14 cellular contexts compared by ENCODE assay signal in the genomic region with DNA sequence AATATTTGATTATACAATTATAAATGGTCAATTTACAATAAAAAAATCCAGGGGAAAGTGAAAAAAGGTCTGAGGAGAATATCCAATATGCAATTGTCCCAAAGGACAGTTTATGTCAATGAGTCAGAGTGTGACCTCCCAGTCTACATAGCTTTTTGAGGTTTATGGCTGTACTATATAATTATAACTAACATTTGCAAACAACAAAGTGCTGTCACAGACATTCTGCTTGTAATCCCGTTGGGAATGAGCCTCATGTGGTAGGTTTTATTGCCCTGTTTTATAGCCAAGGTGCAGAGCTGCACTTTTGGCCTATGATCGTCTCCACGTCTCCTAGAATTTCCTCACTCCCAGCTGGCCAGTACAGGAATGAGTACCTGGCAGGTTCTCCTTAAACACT.
A peak's percentile ranks its signal among the peaks of the same experiment; 100 is the strongest.
DNase-seq lines count a peak whose midpoint lies in the region; ATAC-seq and TF ChIP-seq lines count a peak whose summit lies in the region.
"Had no signal": no experiment of that assay in that cellular context is flagged by ENCODE, and none has a peak within 500 bp of the region (broad histone marks: within the 10 kb centered on the region; RNA-seq: fewer than 3 reads in every experiment).

No MANE protein-coding gene starts in this region.

- POLR2A ChIA-PET in PC-3 (lab: Charles Lee; ENCODE audit: unreplicated experiment): no interaction called here

- DNase-seq in AG08395 (ENCODE audit: low spot score): peak; percentile 53
- DNase-seq in GM04503 (ENCODE audit: low read depth): peak; percentile 39
- peak; percentile 87 for DNase-seq in PC-3
- peak in 1 of 2 donors; percentile 74 for DNase-seq in left colon
- DNase-seq in stomach: no peak
- no peak for DNase-seq in GDM1 (lab: John Stamatoyannopoulos, UW)
- DNase-seq: activated effector memory CD4-positive, alpha-beta T cell treated with Interleukin-2 at 50 U/mL for 16 hours; AML-193; DMS79; stimulated activated naive CD8-positive, alpha-beta T cell treated with anti-CD3 and anti-CD28 coated beads, Interleukin-15, amount 100 ng/mL, for 72 hours had no signal

- peaks cover 36% of the 10 kb centered on the region for H3K4me1 ChIP-seq in PC-3 (ENCODE audit: insufficient read depth, low read length)
- H3K4me1 ChIP-seq in stomach: peaks cover under 1 to 24% (median 13%) of the 10 kb centered on the region in 4 donors

- no peaks in the 10 kb centered on the region for H3K27me3 ChIP-seq in PC-3 (ENCODE audit: low read length)
- no peaks in the 10 kb centered on the region for H3K27me3 ChIP-seq in stomach

- peaks cover 7% of the 10 kb centered on the region for H3F3A ChIP-seq in PC-3 (ENCODE audit: low read length, unreplicated experiment)

- no peaks in the 10 kb centered on the region for H3K36me3 ChIP-seq in PC-3 (ENCODE audit: low read depth, low read length)
- no peaks in the 10 kb centered on the region for H3K36me3 ChIP-seq in stomach
- H3K36me3 ChIP-seq: neutrophil had no signal

- H3K79me2 ChIP-seq in PC-3 (ENCODE audit: low read length): no peaks in the 10 kb centered on the region

- H3K9ac ChIP-seq in PC-3 (ENCODE audit: low read length): no peak overlapping the region

- 42 to 64% (median 47%) methylated on average over 3 of the region's 3 CpGs for WGBS in stomach, 5 donors

- TF ChIP-seq CTCF in PC-3 (conservative IDR thresholded peaks at IDR 0.05; ENCODE audit: low read depth, low read length) (no peak), stomach (IDR thresholded peaks at IDR 0.05) (no peak)

- no peak overlapping the region for H3K4me3 ChIP-seq in PC-3 (ENCODE audit: low read length)
- H3K4me3 ChIP-seq in stomach: no peak overlapping the region
- H3K4me3 ChIP-seq: GM12878 had no signal

- intact Hi-C loops in PC-3 (cut with micrococcal nuclease): loop anchor here (1.0 to 5.0 kb wide), 2 partner anchors 25 to 89 kb away; no protein-coding TSS in a partner anchor
- intact Hi-C loops in left colon (cut with DNase I, micrococcal nuclease): no loop called here
- intact Hi-C loops in stomach (cut with DNase I; ENCODE audit: low total_unique reads): no loop called here

- H4K20me1 ChIP-seq in PC-3 (ENCODE audit: low read length): no peaks in the 10 kb centered on the region

- H3K9me3 ChIP-seq in PC-3 (ENCODE audit: low read length) (no peaks in the 10 kb centered on the region), stomach (no peaks in the 10 kb centered on the region)
- H3K9me3 ChIP-seq: neutrophil had no signal

- CTCF ChIA-PET in PC-3 (lab: Charles Lee): interaction anchor here (0.6 kb wide), 1 partner anchor 938 kb away, joined by 5 read pairs; no protein-coding TSS in a partner anchor

- H3K27ac ChIP-seq in PC-3 (ENCODE audit: low read length) (peak overlapping the region; percentile 70), stomach (peak overlapping the region in 1 of 5 donors; percentile 26)
- H3K27ac ChIP-seq: neutrophil had no signal

- H3K4me2 ChIP-seq in PC-3 (ENCODE audit: low read length): peak overlapping the region; percentile 17

- no peak for TF ChIP-seq EP300 in stomach (IDR thresholded peaks at IDR 0.05)

- no peaks in the 10 kb centered on the region for H3K9me2 ChIP-seq in PC-3 (replicated peaks; ENCODE audit: low read length)

- no peak for TF ChIP-seq POLR2A in stomach (IDR thresholded peaks at IDR 0.05)

- BruUV-seq in PC-3 (replicated peaks; lab: Mats Ljungman, UMichigan): no TSS peak

- no peak overlapping the region for H2AFZ ChIP-seq in PC-3 (ENCODE audit: low read length)

- ATAC-seq in PC-3 (peak; percentile 89), left colon (peak; percentile 88), HG03565 (IDR thresholded peaks at IDR 0.05; ENCODE audit: unreplicated experiment) (no peak), HG03108 (IDR thresholded peaks at IDR 0.05; ENCODE audit: unreplicated experiment) (no peak)
- ATAC-seq: GM12878; stimulated activated naive CD8-positive, alpha-beta T cell treated with anti-CD3 and anti-CD28 coated beads, Interleukin-15, amount 100 ng/mL, for 72 hours had no signal

Comparison
In these comparisons a context has a peak if more than half of its experiments do, and no peak if none do; other contexts are left out.
1. DNase-seq: peak in AG08395 (single experiment), GM04503 (single experiment) and PC-3 (single experiment); none in stomach (single experiment) and GDM1 (single experiment).
2. ATAC-seq: peak in PC-3 (single experiment) and left colon (single experiment); none in HG03565 (single experiment) and HG03108 (single experiment).